In genomic region chr3:10437272-10437994, GRCh38 we compare ENCODE assay signal across 8 cellular contexts.
DNase-seq lines count a peak whose midpoint lies in the region; ATAC-seq and TF ChIP-seq lines count a peak whose summit lies in the region.

No MANE protein-coding gene starts in this region.

- ATAC-seq in HG02798 (IDR thresholded peaks at IDR 0.05; ENCODE audit: poor library complexity, unreplicated experiment) = peak; percentile 63
- no peak for ATAC-seq in GM19452 (IDR thresholded peaks at IDR 0.05; ENCODE audit: unreplicated experiment)

- TF ChIP-seq POLR2A in breast epithelium (IDR thresholded peaks at IDR 0.05) = no peak

- H3K27me3 ChIP-seq in BJ (ENCODE audit: control insufficient read depth, insufficient read depth, low read length) (no peaks in the 10 kb centered on the region), breast epithelium (no peaks in the 10 kb centered on the region)

- CTCF ChIA-PET in BJ (lab: Yijun Ruan, JAX) = interaction anchor here (1.5 kb wide), 1 partner anchor 13 kb away, joined by 3 read pairs; no protein-coding TSS in a partner anchor

- intact Hi-C loops in breast epithelium (cut with DNase I; ENCODE audit: low total_unique reads) = no loop called here

- POLR2A ChIA-PET in BJ (lab: Charles Lee) = no interaction called here

- H3K36me3 ChIP-seq in BJ (ENCODE audit: control insufficient read depth, insufficient read depth, low read length) (no peaks in the 10 kb centered on the region), breast epithelium (no peaks in the 10 kb centered on the region)

- DNase-seq in BJ (ENCODE audit: low read depth) (peak; percentile 39), germinal center (ENCODE audit: low spot score) (peak; percentile 30), NCI-H748 treated with DMSO at 0.1 percent for 48 hours (lab: John Stamatoyannopoulos, UW) (no peak), breast epithelium (ENCODE audit: low spot score in 2 of 2) (no peak)
- peak; percentile 83 for DNase-seq in activated CD8-positive, alpha-beta memory T cell treated with anti-CD3 and anti-CD28 coated beads for 24 hours
- DNase-seq in stimulated activated CD8-positive, alpha-beta memory T cell treated with anti-CD3 and anti-CD28 coated beads, Interleukin-4, amount 100 ng/mL, for 4 hours (ENCODE audit: low read depth in 2 of 2, low spot score in 1 of 2) = peak; percentile 71 to 76

- H3K9me3 ChIP-seq in breast epithelium = no peaks in the 10 kb centered on the region

- H3K27ac ChIP-seq in breast epithelium = no peak overlapping the region

- TF ChIP-seq CTCF in BJ (IDR thresholded peaks at IDR 0.05; ENCODE audit: insufficient read depth, low read depth, low read length) (no peak), breast epithelium (IDR thresholded peaks at IDR 0.05) (no peak)

- H3K4me3 ChIP-seq in BJ (ENCODE audit: low read depth, low read length) (no peak overlapping the region), breast epithelium (no peak overlapping the region)

- no peaks in the 10 kb centered on the region for H3K4me1 ChIP-seq in breast epithelium

Comparison
In these comparisons a context has a peak if more than half of its experiments do, and no peak if none do; other contexts are left out.
1. DNase-seq: peak in BJ (single experiment), activated CD8-positive, alpha-beta memory T cell treated with anti-CD3 and anti-CD28 coated beads for 24 hours (single experiment), germinal center (single experiment) and stimulated activated CD8-positive, alpha-beta memory T cell treated with anti-CD3 and anti-CD28 coated beads, Interleukin-4, amount 100 ng/mL, for 4 hours (2 of 2); none in NCI-H748 treated with DMSO at 0.1 percent for 48 hours (single experiment) and breast epithelium (0 of 2).